Comparison of ENCODE assay signal across 8 cellular contexts in the genomic region with DNA sequence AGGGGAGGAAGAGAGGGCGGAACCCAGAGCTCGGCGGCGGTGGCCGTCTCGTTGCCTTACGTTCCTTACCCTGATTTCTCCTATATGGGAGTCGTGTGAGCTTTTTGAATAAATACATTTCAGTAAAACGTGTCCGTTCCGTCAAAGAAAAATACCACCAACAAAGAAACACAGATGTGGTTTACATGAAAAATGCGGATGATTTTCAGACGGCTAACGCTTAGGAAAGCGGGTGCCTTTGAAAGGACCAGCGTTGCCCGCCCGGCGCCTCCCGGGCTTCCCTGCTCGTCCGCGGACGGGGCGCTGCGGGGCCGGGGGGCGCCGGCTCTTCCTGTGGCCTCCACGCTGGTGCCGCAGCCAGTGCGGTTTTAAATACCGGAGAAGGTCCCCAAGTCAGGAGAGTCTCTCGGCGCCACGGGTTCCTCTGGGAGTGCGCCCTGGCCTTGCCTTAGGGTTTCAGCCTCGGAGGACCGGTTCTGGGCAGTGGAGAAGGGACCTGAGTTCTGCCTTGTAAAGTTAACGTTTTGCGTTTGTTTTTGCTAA. TPM values are rescaled to one million over a fixed set of nuclear protein-coding genes. Genes with fewer than 3 reads are reported as not detected.
DNase-seq lines count a peak whose midpoint lies in the region; ATAC-seq and TF ChIP-seq lines count a peak whose summit lies in the region.

No MANE protein-coding gene starts in this region.

- H3K27me3 Mint-ChIP-seq in naive thymus-derived CD4-positive, alpha-beta T cell: no peaks in the 10 kb centered on the region

- H3K4me1 ChIP-seq in esophagus muscularis mucosa: peaks cover 14 to 40% (median 39%) of the 10 kb centered on the region in 4 donors
- H3K4me1 ChIP-seq in naive thymus-derived CD4-positive, alpha-beta T cell (ENCODE audit: control insufficient read depth in 2 of 2, insufficient read depth in 2 of 2, low read length in 2 of 2): peaks cover 29 to 34% of the 10 kb centered on the region in 2 donors
- H3K4me1 ChIP-seq in subcutaneous abdominal adipose tissue (ENCODE audit: control insufficient read depth in 5 of 5, insufficient read depth in 5 of 5, low read length in 5 of 5): peaks cover 0 to 36% (median 33%) of the 10 kb centered on the region in 5 donors

- peak overlapping the region; percentile 81 to 87 (median 85) for H3K9ac ChIP-seq in subcutaneous abdominal adipose tissue (ENCODE audit: low read length in 5 of 5)

- H3K27me3 ChIP-seq in esophagus muscularis mucosa (no peaks in the 10 kb centered on the region), subcutaneous abdominal adipose tissue (ENCODE audit: control insufficient read depth in 5 of 5, insufficient read depth in 4 of 5, low read length in 5 of 5) (no peaks in the 10 kb centered on the region)
- H3K27me3 ChIP-seq in naive thymus-derived CD4-positive, alpha-beta T cell (ENCODE audit: control insufficient read depth in 2 of 2, insufficient read depth in 2 of 2, low read length in 2 of 2): no peaks in the 10 kb centered on the region

- H3K4me3 Mint-ChIP-seq in naive thymus-derived CD4-positive, alpha-beta T cell: peak overlapping the region; percentile 82 to 98 (median 92)

- H3K9me3 ChIP-seq in esophagus muscularis mucosa (no peaks in the 10 kb centered on the region), subcutaneous abdominal adipose tissue (ENCODE audit: control insufficient read depth in 5 of 5, low read length in 5 of 5) (no peaks in the 10 kb centered on the region)
- H3K9me3 ChIP-seq in naive thymus-derived CD4-positive, alpha-beta T cell (ENCODE audit: control insufficient read depth in 2 of 3, low read length in 3 of 3): no peaks in the 10 kb centered on the region

- peak overlapping the region; percentile 85 to 99 (median 94) for H3K27ac Mint-ChIP-seq in naive thymus-derived CD4-positive, alpha-beta T cell

- H3K27ac ChIP-seq in esophagus muscularis mucosa (replicated peaks in 1 of 4) (peak overlapping the region; percentile 88 to 96 (median 95)), subcutaneous abdominal adipose tissue (ENCODE audit: low read depth, low read length) (peak overlapping the region; percentile 86)
- H3K27ac ChIP-seq in naive thymus-derived CD4-positive, alpha-beta T cell (ENCODE audit: low read depth, low read length): peak overlapping the region; percentile 94

- intact Hi-C loops in esophagus muscularis mucosa (cut with DNase I): no loop called here
- intact Hi-C loops in naive thymus-derived CD4-positive, alpha-beta T cell (cut with micrococcal nuclease): no loop called here

- 0% methylated on average over 30 of the region's 41 CpGs for WGBS in esophagus muscularis mucosa

- peak; percentile 60 for ATAC-seq in HG02840 (IDR thresholded peaks at IDR 0.05; ENCODE audit: low FRiP score, unreplicated experiment)
- ATAC-seq in naive thymus-derived CD4-positive, alpha-beta T cell: peak; percentile 76

- TF ChIP-seq POLR2A in esophagus muscularis mucosa (IDR thresholded peaks at IDR 0.05; ENCODE audit: low read depth): no peak

- H3K36me3 ChIP-seq in esophagus muscularis mucosa (peaks cover 3 to 34% (median 21%) of the 10 kb centered on the region in 4 donors), subcutaneous abdominal adipose tissue (ENCODE audit: control insufficient read depth in 5 of 5, insufficient read depth in 5 of 5, low read length in 5 of 5) (peaks cover 7 to 19% (median 9%) of the 10 kb centered on the region in 5 donors)
- H3K36me3 ChIP-seq in naive thymus-derived CD4-positive, alpha-beta T cell (ENCODE audit: control insufficient read depth in 2 of 3, insufficient read depth in 3 of 3, low read length in 3 of 3): peaks cover 0 to 21% (median 8%) of the 10 kb centered on the region in 3 experiments

- CTCF ChIA-PET in naive thymus-derived CD4-positive, alpha-beta T cell (lab: Charles Lee): no interaction called here

- peaks cover 6 to 23% (median 9%) of the 10 kb centered on the region in 5 donors for H3K36me3 Mint-ChIP-seq in naive thymus-derived CD4-positive, alpha-beta T cell

- H3K4me3 ChIP-seq in esophagus muscularis mucosa (peak overlapping the region; percentile 57 to 87 (median 84)), subcutaneous abdominal adipose tissue (ENCODE audit: low read depth in 1 of 5, low read length in 5 of 5) (peak overlapping the region; percentile 75 to 95 (median 84))
- H3K4me3 ChIP-seq in naive thymus-derived CD4-positive, alpha-beta T cell (ENCODE audit: low read length): peak overlapping the region; percentile 77

- POLR2A ChIA-PET in naive thymus-derived CD4-positive, alpha-beta T cell (lab: Charles Lee): interaction anchor here (1.1 to 2.0 kb wide), 10 partner anchors 9 to 215 kb away, joined by 3 to 14 read pairs (median 4); partner anchors contain the start of gene CHAMP1

- H3K4me1 Mint-ChIP-seq in naive thymus-derived CD4-positive, alpha-beta T cell: peaks cover 31 to 63% (median 45%) of the 10 kb centered on the region in 7 donors

- no peak for TF ChIP-seq EP300 in esophagus muscularis mucosa (IDR thresholded peaks at IDR 0.05)

- TF ChIP-seq CTCF in esophagus muscularis mucosa (IDR thresholded peaks at IDR 0.05): no peak

- peak; percentile 29 for DNase-seq in DMS153 treated with DMSO at 0.1 percent for 48 hours (lab: John Stamatoyannopoulos, UW; ENCODE audit: unreplicated experiment)
- DNase-seq in DMS153 (lab: John Stamatoyannopoulos, UW): no peak
- peak; percentile 33 for DNase-seq in NCI-H524 treated with DMSO at 0.1 percent for 48 hours (lab: John Stamatoyannopoulos, UW)
- peak; percentile 35 for DNase-seq in activated CD8-positive, alpha-beta memory T cell treated with anti-CD3 and anti-CD28 coated beads, Interleukin-2, amount 50 U/mL, for 1 hour (ENCODE audit: extremely low read depth)
- peak; percentile 93 for DNase-seq in esophagus muscularis mucosa (ENCODE audit: extremely low spot score)
- DNase-seq in naive thymus-derived CD4-positive, alpha-beta T cell: peak in 3 of 9 donors; percentile 11 to 52 (median 13)

- H3K9me3 Mint-ChIP-seq in naive thymus-derived CD4-positive, alpha-beta T cell: no peaks in the 10 kb centered on the region

RNA-seq across cellular contexts. Expression of gene UPF3A, which starts 0.8 kb away (rescaled TPM):
- 10 to 100 TPM; 25.2 to 43.2 (median 35.6) TPM for total RNA-seq in esophagus muscularis mucosa
- 10 to 100 TPM; 30.1 to 88.7 (median 62.9) TPM for total RNA-seq in naive thymus-derived CD4-positive, alpha-beta T cell
- 10 to 100 TPM; 12.3 to 24.4 TPM for polyA plus RNA-seq in naive thymus-derived CD4-positive, alpha-beta T cell

RNA-seq across cellular contexts. Expression of gene CHAMP1, which starts 32.1 kb away (rescaled TPM):
- total RNA-seq in esophagus muscularis mucosa: 10 to 100 TPM in 3 of 4 donors, 1 to 10 TPM in 1; 10.0 to 26.8 (median 16.3) TPM
- total RNA-seq in naive thymus-derived CD4-positive, alpha-beta T cell: 10 to 100 TPM in 4 of 5 experiments, 1 to 10 TPM in 1; 9.1 to 31.3 (median 24.0) TPM
- 10 to 100 TPM in 1 of 2 donors, 1 to 10 TPM in 1; 9.8 to 13.3 TPM for polyA plus RNA-seq in naive thymus-derived CD4-positive, alpha-beta T cell

RNA-seq across cellular contexts. Expression of gene CDC16, which starts 47.5 kb away (rescaled TPM):
- 10 to 100 TPM; 33.0 to 55.6 (median 42.5) TPM for total RNA-seq in esophagus muscularis mucosa
- total RNA-seq in naive thymus-derived CD4-positive, alpha-beta T cell: 100 to 1,000 TPM in 2 of 5 experiments, 10 to 100 TPM in 3; 66.0 to 108 (median 88.7) TPM
- 10 to 100 TPM; 20.1 to 20.9 TPM for polyA plus RNA-seq in naive thymus-derived CD4-positive, alpha-beta T cell
